In genomic region chr9:104876587-104876986, GRCh38 we compare ENCODE assay signal across 26 cellular contexts.
"Had no signal": no experiment of that assay in that cellular context is flagged by ENCODE, and none has a peak within 500 bp of the region (broad histone marks: within the 10 kb centered on the region; RNA-seq: fewer than 3 reads in every experiment).

No MANE protein-coding gene starts in this region.

- H3K36me3 Mint-ChIP-seq: natural killer cell had no signal

- H3K4me3 ChIP-seq: dorsolateral prefrontal cortex, esophagus squamous epithelium, lower lobe of right lung, pancreas, right lobe of liver, thyroid gland, upper lobe of left lung had no signal

- FAIRE-seq: colon, endothelial cell of umbilical vein, pancreas, small intestine, urothelium cell line had no signal

- H3K27ac Mint-ChIP-seq: natural killer cell, progenitor cell of endocrine pancreas had no signal

- H3K4me3 Mint-ChIP-seq: natural killer cell; neural crest cell; stimulated activated naive CD8-positive, alpha-beta T cell treated with anti-CD3 and anti-CD28 coated beads, Interleukin-15, amount 100 ng/mL, for 72 hours had no signal

- H3K36me3 ChIP-seq: pancreas had no signal

- DNase-seq: cerebellar nuclear complex; dorsolateral prefrontal cortex; effector CD4-positive, alpha-beta T cell; erythroblast; esophagus squamous epithelium; foreskin melanocyte; left ventricle myocardium superior; lower lobe of right lung; natural killer cell; pancreas; right lobe of liver; small intestine; stimulated activated CD4-positive, alpha-beta T cell treated with anti-CD3 and anti-CD28 coated beads, Interleukin-12 subunit alpha, Interleukin-12 subunit beta, amount 100 ng/mL, for 4 hours; stimulated activated CD4-positive, alpha-beta T cell treated with anti-CD3 and anti-CD28 coated beads, Interleukin-1b, Interleukin-23, amount 100 ng/mL, for 48 hours; stimulated activated CD4-positive, alpha-beta T cell treated with anti-CD3 and anti-CD28 coated beads, Interleukin-4, amount 100 ng/mL, for 1 hour; stimulated activated CD8-positive, alpha-beta memory T cell treated with anti-CD3 and anti-CD28 coated beads, Interleukin-4, amount 100 ng/mL, for 48 hours; stimulated activated naive CD4-positive, alpha-beta T cell; stimulated activated naive CD8-positive, alpha-beta T cell treated with anti-CD3 and anti-CD28 coated beads, Interleukin-15, amount 100 ng/mL, for 72 hours; thyroid gland; upper lobe of left lung had no signal

- ATAC-seq: left ventricle myocardium superior; lower lobe of right lung; natural killer cell; pancreas; stimulated activated naive CD8-positive, alpha-beta T cell treated with anti-CD3 and anti-CD28 coated beads, Interleukin-15, amount 100 ng/mL, for 72 hours had no signal

- H3K9me3 Mint-ChIP-seq: natural killer cell; neural crest cell; stimulated activated naive CD8-positive, alpha-beta T cell treated with anti-CD3 and anti-CD28 coated beads, Interleukin-15, amount 100 ng/mL, for 72 hours had no signal

- H3K27me3 Mint-ChIP-seq: progenitor cell of endocrine pancreas; stimulated activated naive CD8-positive, alpha-beta T cell treated with anti-CD3 and anti-CD28 coated beads, Interleukin-15, amount 100 ng/mL, for 72 hours had no signal

- H3K27me3 ChIP-seq: dorsolateral prefrontal cortex, esophagus squamous epithelium, neutrophil, pancreas, right lobe of liver, thyroid gland, upper lobe of left lung had no signal

- H3K27ac ChIP-seq: dorsolateral prefrontal cortex, esophagus squamous epithelium, lower lobe of right lung, neutrophil, pancreas, thyroid gland had no signal

- H3K9me3 ChIP-seq: esophagus squamous epithelium, lower lobe of right lung, neutrophil, pancreas, right lobe of liver, thyroid gland, upper lobe of left lung had no signal

- H3K4me1 Mint-ChIP-seq: natural killer cell; neural crest cell; stimulated activated naive CD8-positive, alpha-beta T cell treated with anti-CD3 and anti-CD28 coated beads, Interleukin-15, amount 100 ng/mL, for 72 hours had no signal
